Comparison of ENCODE assay signal across 8 cellular contexts in genomic region chr12:49567611-49568441, GRCh38. TPM values are rescaled to one million over a fixed set of nuclear protein-coding genes. Genes with fewer than 3 reads are reported as not detected.
A peak's percentile ranks its signal among the peaks of the same experiment; 100 is the strongest.
DNase-seq lines count a peak whose midpoint lies in the region; ATAC-seq and TF ChIP-seq lines count a peak whose summit lies in the region.

Gene MCRS1 (minus strand): TSS chr12:49568142. CDS start chr12:49566731, 1,411 bp downstream.

- peak; percentile 84 for ATAC-seq in HG02571 (IDR thresholded peaks at IDR 0.05; ENCODE audit: unreplicated experiment)

- H3K27ac ChIP-seq in thymus (ENCODE audit: low read depth), result peak within 1 kb of the TSS; percentile 88

- no peaks in the 10 kb centered on the region for H3K36me3 Mint-ChIP-seq in activated naive CD8-positive, alpha-beta T cell
- peaks cover 5% of the 10 kb centered on the region for H3K36me3 Mint-ChIP-seq in glutamatergic neuron (ENCODE audit: unreplicated experiment)
- peaks cover 8% of the 10 kb centered on the region for H3K36me3 Mint-ChIP-seq in osteocyte (ENCODE audit: unreplicated experiment)

- H3K27ac Mint-ChIP-seq in activated naive CD8-positive, alpha-beta T cell, result peak within 1 kb of the TSS; percentile 99
- peak within 1 kb of the TSS; percentile 98 for H3K27ac Mint-ChIP-seq in glutamatergic neuron (ENCODE audit: unreplicated experiment)
- H3K27ac Mint-ChIP-seq in osteocyte (ENCODE audit: unreplicated experiment), result peak within 1 kb of the TSS; percentile 97

- H3K4me1 ChIP-seq in thymus (ENCODE audit: control insufficient read depth, insufficient read depth, low read length), result peaks cover 12% of the 10 kb centered on the region

- no peaks in the 10 kb centered on the region for H3K9me3 Mint-ChIP-seq in activated naive CD8-positive, alpha-beta T cell (ENCODE audit: low read depth)
- H3K9me3 Mint-ChIP-seq in glutamatergic neuron (ENCODE audit: unreplicated experiment) (peaks cover 5% of the 10 kb centered on the region), osteocyte (ENCODE audit: unreplicated experiment) (no peaks in the 10 kb centered on the region)

- H3K4me1 Mint-ChIP-seq in activated naive CD8-positive, alpha-beta T cell (ENCODE audit: low read depth), result peaks cover 55% of the 10 kb centered on the region
- peaks cover 20% of the 10 kb centered on the region for H3K4me1 Mint-ChIP-seq in glutamatergic neuron (ENCODE audit: low read depth, unreplicated experiment)
- peaks cover 24% of the 10 kb centered on the region for H3K4me1 Mint-ChIP-seq in osteocyte (ENCODE audit: unreplicated experiment)

- H3K27me3 ChIP-seq in thymus (ENCODE audit: control insufficient read depth, insufficient read depth), result no peaks in the 10 kb centered on the region

- TF ChIP-seq CTCF in glutamatergic neuron (IDR thresholded peaks at IDR 0.05; ENCODE audit: partially characterized antibody, unreplicated experiment), result no peak
- TF ChIP-seq CTCF in osteocyte (IDR thresholded peaks at IDR 0.05), result no peak

- WGBS in thymus, result under 1% methylated on average over 54 of the region's 54 CpGs

- H3K36me3 ChIP-seq in thymus (ENCODE audit: control insufficient read depth, insufficient read depth), result peaks cover 25% of the 10 kb centered on the region

- no peaks in the 10 kb centered on the region for H3K27me3 Mint-ChIP-seq in activated naive CD8-positive, alpha-beta T cell
- H3K27me3 Mint-ChIP-seq in glutamatergic neuron (ENCODE audit: unreplicated experiment) (peaks cover 8% of the 10 kb centered on the region), osteocyte (ENCODE audit: unreplicated experiment) (no peaks in the 10 kb centered on the region)

- no peaks in the 10 kb centered on the region for H3K9me3 ChIP-seq in thymus (ENCODE audit: control insufficient read depth)

- peak within 1 kb of the TSS; percentile 97 for H3K4me3 Mint-ChIP-seq in activated naive CD8-positive, alpha-beta T cell
- peak within 1 kb of the TSS; percentile 100 for H3K4me3 Mint-ChIP-seq in glutamatergic neuron (ENCODE audit: unreplicated experiment)
- peak within 1 kb of the TSS; percentile 96 for H3K4me3 Mint-ChIP-seq in osteocyte (ENCODE audit: unreplicated experiment)

- DNase-seq in GM04504 (ENCODE audit: low read depth), result peak; percentile 71
- DNase-seq in NCI-H1092 treated with DMSO at 0.1 percent for 48 hours (lab: John Stamatoyannopoulos, UW), result peak; percentile 84
- DNase-seq in SKM-1 (lab: John Stamatoyannopoulos, UW; ENCODE audit: unreplicated experiment), result peak; percentile 65
- DNase-seq in glutamatergic neuron, result peak; percentile 80
- DNase-seq in osteocyte (ENCODE audit: extremely low spot score, unreplicated experiment), result peak; percentile 94

- peak within 1 kb of the TSS; percentile 82 for H3K4me3 ChIP-seq in thymus (ENCODE audit: low read length)

RNA-seq across cellular contexts. Expression of gene MCRS1, which starts in this region (rescaled TPM):
- total RNA-seq in glutamatergic neuron (ENCODE audit: unreplicated experiment) (103 TPM), osteocyte (61.6 and 69.3 TPM in 2 replicates)
- 65.5 TPM for polyA plus RNA-seq in thymus

Comparison
In these comparisons a context has a peak if more than half of its experiments do, and no peak if none do; other contexts are left out.
1. Peak in every context shown above with its lines: DNase-seq, ATAC-seq, H3K4me3 ChIP-seq and H3K27ac ChIP-seq.